1 cellular context compared by ENCODE assay signal in the genomic region with DNA sequence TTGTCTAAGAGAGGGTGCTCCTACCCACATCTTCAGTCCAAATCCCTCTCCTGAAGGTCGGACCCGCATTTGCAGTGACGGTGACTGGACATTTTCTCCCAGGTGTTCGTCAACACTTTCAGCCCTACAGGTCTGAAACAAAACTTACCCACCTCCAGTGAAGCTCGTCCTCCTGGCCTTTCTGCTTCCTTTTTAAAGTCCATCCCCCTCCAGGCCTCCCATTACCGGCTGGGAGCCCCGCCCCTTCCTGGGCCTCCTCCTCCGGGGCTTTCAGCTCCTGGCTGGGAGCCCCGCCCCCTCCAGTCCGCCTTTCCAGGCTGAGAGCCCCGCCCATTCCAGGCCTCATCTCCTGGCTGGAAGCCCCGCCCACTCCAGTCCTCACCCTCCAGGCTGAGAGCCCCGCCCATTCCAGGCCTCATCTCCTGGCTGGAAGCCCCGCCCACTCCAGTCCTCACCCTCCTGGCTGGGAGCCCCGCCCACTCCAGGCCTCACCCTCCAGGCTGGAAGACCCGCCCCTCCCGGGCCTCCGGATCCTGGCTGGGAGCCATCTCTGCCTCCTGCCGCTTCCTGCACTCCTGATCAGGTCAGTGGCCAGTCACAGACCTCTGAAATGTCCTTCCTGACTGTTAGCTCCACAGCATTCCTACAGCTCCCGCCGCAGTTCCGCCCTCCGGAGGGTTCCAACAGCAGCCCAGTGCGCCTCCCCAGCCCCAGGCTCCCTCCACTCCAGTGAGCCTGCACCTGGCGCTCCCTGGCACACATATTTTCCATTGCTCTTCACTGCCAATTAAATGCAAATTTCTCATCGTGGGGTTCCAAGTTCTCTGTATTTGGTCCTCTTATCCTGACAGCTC.
TF ChIP-seq lines count a peak whose summit lies in the region.

No MANE protein-coding gene starts in this region.

TF ChIP-seq in K562, 482 proteins besides CTCF, POLR2A, EP300 and RAD21 (continued from another document and continues in another):
- TF ChIP-seq, protein P1, sequence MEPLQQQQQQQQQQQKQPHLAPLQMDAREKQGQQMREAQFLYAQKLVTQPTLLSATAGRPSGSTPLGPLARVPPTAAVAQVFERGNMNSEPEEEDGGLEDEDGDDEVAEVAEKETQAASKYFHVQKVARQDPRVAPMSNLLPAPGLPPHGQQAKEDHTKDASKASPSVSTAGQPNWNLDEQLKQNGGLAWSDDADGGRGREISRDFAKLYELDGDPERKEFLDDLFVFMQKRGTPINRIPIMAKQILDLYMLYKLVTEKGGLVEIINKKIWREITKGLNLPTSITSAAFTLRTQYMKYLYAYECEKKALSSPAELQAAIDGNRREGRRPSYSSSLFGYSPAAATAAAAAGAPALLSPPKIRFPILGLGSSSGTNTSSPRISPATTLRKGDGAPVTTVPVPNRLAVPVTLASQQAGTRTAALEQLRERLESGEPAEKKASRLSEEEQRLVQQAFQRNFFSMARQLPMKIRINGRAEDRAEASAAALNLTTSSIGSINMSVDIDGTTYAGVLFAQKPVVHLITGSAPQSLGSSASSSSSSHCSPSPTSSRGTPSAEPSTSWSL (CRISPR knock-in tag; IDR thresholded peaks at IDR 0.05; ENCODE audit: borderline replicate concordance), result no peak
- TF ChIP-seq, protein P2, sequence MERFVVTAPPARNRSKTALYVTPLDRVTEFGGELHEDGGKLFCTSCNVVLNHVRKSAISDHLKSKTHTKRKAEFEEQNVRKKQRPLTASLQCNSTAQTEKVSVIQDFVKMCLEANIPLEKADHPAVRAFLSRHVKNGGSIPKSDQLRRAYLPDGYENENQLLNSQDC (CRISPR knock-in tag; IDR thresholded peaks at IDR 0.05), result no peak
- TF ChIP-seq, protein P3, sequence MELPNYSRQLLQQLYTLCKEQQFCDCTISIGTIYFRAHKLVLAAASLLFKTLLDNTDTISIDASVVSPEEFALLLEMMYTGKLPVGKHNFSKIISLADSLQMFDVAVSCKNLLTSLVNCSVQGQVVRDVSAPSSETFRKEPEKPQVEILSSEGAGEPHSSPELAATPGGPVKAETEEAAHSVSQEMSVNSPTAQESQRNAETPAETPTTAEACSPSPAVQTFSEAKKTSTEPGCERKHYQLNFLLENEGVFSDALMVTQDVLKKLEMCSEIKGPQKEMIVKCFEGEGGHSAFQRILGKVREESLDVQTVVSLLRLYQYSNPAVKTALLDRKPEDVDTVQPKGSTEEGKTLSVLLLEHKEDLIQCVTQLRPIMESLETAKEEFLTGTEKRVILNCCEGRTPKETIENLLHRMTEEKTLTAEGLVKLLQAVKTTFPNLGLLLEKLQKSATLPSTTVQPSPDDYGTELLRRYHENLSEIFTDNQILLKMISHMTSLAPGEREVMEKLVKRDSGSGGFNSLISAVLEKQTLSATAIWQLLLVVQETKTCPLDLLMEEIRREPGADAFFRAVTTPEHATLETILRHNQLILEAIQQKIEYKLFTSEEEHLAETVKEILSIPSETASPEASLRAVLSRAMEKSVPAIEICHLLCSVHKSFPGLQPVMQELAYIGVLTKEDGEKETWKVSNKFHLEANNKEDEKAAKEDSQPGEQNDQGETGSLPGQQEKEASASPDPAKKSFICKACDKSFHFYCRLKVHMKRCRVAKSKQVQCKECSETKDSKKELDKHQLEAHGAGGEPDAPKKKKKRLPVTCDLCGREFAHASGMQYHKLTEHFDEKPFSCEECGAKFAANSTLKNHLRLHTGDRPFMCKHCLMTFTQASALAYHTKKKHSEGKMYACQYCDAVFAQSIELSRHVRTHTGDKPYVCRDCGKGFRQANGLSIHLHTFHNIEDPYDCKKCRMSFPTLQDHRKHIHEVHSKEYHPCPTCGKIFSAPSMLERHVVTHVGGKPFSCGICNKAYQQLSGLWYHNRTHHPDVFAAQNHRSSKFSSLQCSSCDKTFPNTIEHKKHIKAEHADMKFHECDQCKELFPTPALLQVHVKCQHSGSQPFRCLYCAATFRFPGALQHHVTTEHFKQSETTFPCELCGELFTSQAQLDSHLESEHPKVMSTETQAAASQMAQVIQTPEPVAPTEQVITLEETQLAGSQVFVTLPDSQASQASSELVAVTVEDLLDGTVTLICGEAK (IDR thresholded peaks at IDR 0.05), result peak; percentile 51
- TF ChIP-seq, protein P3 (CRISPR knock-in tag; IDR thresholded peaks at IDR 0.05), result no peak
- TF ChIP-seq, protein P4, sequence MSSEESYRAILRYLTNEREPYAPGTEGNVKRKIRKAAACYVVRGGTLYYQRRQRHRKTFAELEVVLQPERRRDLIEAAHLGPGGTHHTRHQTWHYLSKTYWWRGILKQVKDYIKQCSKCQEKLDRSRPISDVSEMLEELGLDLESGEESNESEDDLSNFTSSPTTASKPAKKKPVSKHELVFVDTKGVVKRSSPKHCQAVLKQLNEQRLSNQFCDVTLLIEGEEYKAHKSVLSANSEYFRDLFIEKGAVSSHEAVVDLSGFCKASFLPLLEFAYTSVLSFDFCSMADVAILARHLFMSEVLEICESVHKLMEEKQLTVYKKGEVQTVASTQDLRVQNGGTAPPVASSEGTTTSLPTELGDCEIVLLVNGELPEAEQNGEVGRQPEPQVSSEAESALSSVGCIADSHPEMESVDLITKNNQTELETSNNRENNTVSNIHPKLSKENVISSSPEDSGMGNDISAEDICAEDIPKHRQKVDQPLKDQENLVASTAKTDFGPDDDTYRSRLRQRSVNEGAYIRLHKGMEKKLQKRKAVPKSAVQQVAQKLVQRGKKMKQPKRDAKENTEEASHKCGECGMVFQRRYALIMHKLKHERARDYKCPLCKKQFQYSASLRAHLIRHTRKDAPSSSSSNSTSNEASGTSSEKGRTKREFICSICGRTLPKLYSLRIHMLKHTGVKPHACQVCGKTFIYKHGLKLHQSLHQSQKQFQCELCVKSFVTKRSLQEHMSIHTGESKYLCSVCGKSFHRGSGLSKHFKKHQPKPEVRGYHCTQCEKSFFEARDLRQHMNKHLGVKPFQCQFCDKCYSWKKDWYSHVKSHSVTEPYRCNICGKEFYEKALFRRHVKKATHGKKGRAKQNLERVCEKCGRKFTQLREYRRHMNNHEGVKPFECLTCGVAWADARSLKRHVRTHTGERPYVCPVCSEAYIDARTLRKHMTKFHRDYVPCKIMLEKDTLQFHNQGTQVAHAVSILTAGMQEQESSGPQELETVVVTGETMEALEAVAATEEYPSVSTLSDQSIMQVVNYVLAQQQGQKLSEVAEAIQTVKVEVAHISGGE (CRISPR knock-in tag; IDR thresholded peaks at IDR 0.05), result no peak; a peak in 1 of 6 replicates
- TF ChIP-seq CBX8 (IDR thresholded peaks at IDR 0.05; ENCODE audit: borderline replicate concordance, extremely low read depth, low read depth, low read length, poor library complexity, severe bottlenecking) (no peak), SNRNP70 (optimal IDR thresholded peaks at IDR 0.05; ENCODE audit: low read depth, low read length) (no peak), ZNF217 (CRISPR knock-in tag; IDR thresholded peaks at IDR 0.05) (no peak), PTRF (tag; IDR thresholded peaks at IDR 0.05) (no peak), GABPB2 (CRISPR knock-in tag; conservative IDR thresholded peaks at IDR 0.05) (no peak), ZNF695 (CRISPR knock-in tag; IDR thresholded peaks at IDR 0.05) (no peak), TAF15 (IDR thresholded peaks at IDR 0.05; ENCODE audit: low read depth, low read length) (no peak), MCM2 (IDR thresholded peaks at IDR 0.05; ENCODE audit: low read depth) (no peak), COPS2 (conservative IDR thresholded peaks at IDR 0.05) (no peak), SETDB1 (IDR thresholded peaks at IDR 0.05; ENCODE audit: low read length) (no peak), TAF9B (IDR thresholded peaks at IDR 0.05; ENCODE audit: partially characterized antibody) (peak; percentile 58), HIVEP1 (CRISPR knock-in tag; IDR thresholded peaks at IDR 0.05) (no peak), POLR3G (IDR thresholded peaks at IDR 0.05; ENCODE audit: extremely low read depth, insufficient read length, insufficient replicate concordance) (no peak), CAMTA2 (CRISPR knock-in tag; conservative IDR thresholded peaks at IDR 0.05) (0 out of 2 replicates have a peak, but pooled peaks have one; percentile 22), EP400 (IDR thresholded peaks at IDR 0.05) (peak; percentile 18; the same call in 1 of the 2 replicates), NFIC (IDR thresholded peaks at IDR 0.05) (peak; percentile 98), EGR1 (conservative IDR thresholded peaks at IDR 0.05) (peak; percentile 26; the same call in 1 of the 2 replicates), GATAD2B (IDR thresholded peaks at IDR 0.05; ENCODE audit: borderline replicate concordance) (no peak), ARID2 (IDR thresholded peaks at IDR 0.05) (no peak), MTF1 (CRISPR knock-in tag; IDR thresholded peaks at IDR 0.05; ENCODE audit: borderline replicate concordance) (no peak)
- TF ChIP-seq, protein P5, sequence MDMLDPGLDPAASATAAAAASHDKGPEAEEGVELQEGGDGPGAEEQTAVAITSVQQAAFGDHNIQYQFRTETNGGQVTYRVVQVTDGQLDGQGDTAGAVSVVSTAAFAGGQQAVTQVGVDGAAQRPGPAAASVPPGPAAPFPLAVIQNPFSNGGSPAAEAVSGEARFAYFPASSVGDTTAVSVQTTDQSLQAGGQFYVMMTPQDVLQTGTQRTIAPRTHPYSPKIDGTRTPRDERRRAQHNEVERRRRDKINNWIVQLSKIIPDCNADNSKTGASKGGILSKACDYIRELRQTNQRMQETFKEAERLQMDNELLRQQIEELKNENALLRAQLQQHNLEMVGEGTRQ (CRISPR knock-in tag; IDR thresholded peaks at IDR 0.05), result no peak
- TF ChIP-seq, protein P6, sequence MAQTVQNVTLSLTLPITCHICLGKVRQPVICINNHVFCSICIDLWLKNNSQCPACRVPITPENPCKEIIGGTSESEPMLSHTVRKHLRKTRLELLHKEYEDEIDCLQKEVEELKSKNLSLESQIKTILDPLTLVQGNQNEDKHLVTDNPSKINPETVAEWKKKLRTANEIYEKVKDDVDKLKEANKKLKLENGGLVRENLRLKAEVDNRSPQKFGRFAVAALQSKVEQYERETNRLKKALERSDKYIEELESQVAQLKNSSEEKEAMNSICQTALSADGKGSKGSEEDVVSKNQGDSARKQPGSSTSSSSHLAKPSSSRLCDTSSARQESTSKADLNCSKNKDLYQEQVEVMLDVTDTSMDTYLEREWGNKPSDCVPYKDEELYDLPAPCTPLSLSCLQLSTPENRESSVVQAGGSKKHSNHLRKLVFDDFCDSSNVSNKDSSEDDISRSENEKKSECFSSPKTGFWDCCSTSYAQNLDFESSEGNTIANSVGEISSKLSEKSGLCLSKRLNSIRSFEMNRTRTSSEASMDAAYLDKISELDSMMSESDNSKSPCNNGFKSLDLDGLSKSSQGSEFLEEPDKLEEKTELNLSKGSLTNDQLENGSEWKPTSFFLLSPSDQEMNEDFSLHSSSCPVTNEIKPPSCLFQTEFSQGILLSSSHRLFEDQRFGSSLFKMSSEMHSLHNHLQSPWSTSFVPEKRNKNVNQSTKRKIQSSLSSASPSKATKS (CRISPR knock-in tag; IDR thresholded peaks at IDR 0.05), result no peak
- TF ChIP-seq, protein P7, sequence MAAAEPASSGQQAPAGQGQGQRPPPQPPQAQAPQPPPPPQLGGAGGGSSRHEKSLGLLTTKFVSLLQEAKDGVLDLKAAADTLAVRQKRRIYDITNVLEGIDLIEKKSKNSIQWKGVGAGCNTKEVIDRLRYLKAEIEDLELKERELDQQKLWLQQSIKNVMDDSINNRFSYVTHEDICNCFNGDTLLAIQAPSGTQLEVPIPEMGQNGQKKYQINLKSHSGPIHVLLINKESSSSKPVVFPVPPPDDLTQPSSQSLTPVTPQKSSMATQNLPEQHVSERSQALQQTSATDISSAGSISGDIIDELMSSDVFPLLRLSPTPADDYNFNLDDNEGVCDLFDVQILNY (CRISPR knock-in tag; IDR thresholded peaks at IDR 0.05), result no peak
- TF ChIP-seq, protein P8, sequence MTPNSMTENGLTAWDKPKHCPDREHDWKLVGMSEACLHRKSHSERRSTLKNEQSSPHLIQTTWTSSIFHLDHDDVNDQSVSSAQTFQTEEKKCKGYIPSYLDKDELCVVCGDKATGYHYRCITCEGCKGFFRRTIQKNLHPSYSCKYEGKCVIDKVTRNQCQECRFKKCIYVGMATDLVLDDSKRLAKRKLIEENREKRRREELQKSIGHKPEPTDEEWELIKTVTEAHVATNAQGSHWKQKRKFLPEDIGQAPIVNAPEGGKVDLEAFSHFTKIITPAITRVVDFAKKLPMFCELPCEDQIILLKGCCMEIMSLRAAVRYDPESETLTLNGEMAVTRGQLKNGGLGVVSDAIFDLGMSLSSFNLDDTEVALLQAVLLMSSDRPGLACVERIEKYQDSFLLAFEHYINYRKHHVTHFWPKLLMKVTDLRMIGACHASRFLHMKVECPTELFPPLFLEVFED (CRISPR knock-in tag; conservative IDR thresholded peaks at IDR 0.05), result no peak; the same call in 1 of the 2 replicates
